In the genomic region with DNA sequence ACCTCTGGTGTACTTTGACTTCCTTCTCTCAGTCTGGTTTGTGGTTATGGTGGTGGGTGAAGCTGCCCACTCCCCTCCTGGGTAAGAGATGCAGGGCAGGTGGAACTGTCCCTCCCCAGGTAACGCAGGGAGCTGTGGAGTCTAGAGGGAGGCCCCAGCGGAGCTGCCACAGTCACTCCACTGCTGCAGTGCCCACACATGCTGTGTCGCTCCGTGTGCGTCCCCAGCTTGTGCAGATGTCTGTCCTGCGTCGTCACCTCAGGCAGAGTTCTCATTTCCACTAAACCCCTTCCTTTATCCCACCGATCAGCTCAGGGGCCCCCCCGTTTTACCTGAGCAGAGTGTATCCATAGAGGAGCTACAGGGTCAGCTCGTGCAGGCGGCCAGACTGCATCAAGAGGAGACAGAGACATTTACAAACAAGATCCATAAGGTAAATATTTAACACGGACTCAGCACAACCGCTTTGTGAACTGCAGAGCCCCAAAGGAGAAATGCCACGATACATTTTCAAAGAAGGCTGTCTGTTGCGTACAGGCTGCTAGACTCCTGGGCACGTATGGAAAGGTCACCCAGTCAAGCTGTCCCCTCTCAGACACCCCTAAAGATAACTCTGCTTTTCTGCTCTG, we compare ENCODE assay signal across 16 cellular contexts.
A peak's percentile ranks its signal among the peaks of the same experiment; 100 is the strongest.
DNase-seq lines count a peak whose midpoint lies in the region; ATAC-seq, FAIRE-seq and TF ChIP-seq lines count a peak whose summit lies in the region.
"Had no signal": no experiment of that assay in that cellular context is flagged by ENCODE, and none has a peak within 500 bp of the region (broad histone marks: within the 10 kb centered on the region; RNA-seq: fewer than 3 reads in every experiment).

No MANE protein-coding gene starts in this region.

- H3K9ac ChIP-seq in H9 (ENCODE audit: extremely low read depth, insufficient read length, low read length) (peak overlapping the region; percentile 11), neuronal stem cell (ENCODE audit: low read depth, low read length, poor library complexity) (peak overlapping the region; percentile 55)

- H2BK120ac ChIP-seq in H9 (ENCODE audit: low read depth, low read length, poor library complexity, severe bottlenecking) (no peak overlapping the region), neuronal stem cell (ENCODE audit: low read depth, low read length) (no peak overlapping the region)

- no peak overlapping the region for H4K91ac ChIP-seq in H9 (ENCODE audit: insufficient read length, low read depth, low read length)
- no peak overlapping the region for H4K91ac ChIP-seq in neuronal stem cell (ENCODE audit: low read depth, low read length, poor library complexity)

- H3K27ac ChIP-seq in A549, result peak overlapping the region; percentile 96 to 99
- no peak overlapping the region for H3K27ac ChIP-seq in H9 (ENCODE audit: insufficient read length, low read depth, low read length)
- no peak overlapping the region for H3K27ac ChIP-seq in neuronal stem cell (replicated peaks; ENCODE audit: low read length)
- peak overlapping the region in 1 of 59 donors; percentile 72 for H3K27ac ChIP-seq in dorsolateral prefrontal cortex

- TF ChIP-seq POLR2A in A549 (IDR thresholded peaks at IDR 0.05; ENCODE audit: low read length), result no peak

- H2AK5ac ChIP-seq in H9 (ENCODE audit: insufficient read length, low read length) (no peak overlapping the region), neuronal stem cell (ENCODE audit: low read depth, low read length) (peak overlapping the region; percentile 27)

- CTCF ChIA-PET in A549 (lab: Yijun Ruan, JAX), result interaction anchor here (1.2 to 1.7 kb wide), 3 partner anchors 9 to 137 kb away, joined by 3 to 5 read pairs (median 3); no protein-coding TSS in a partner anchor

- peaks cover 8 to 32% (median 31%) of the 10 kb centered on the region in 3 experiments; a peak in 6 of 7 replicates for H3K36me3 Mint-ChIP-seq in H9 (ENCODE audit: insufficient read depth in 1 of 3, low read depth in 3 of 3)
- H3K36me3 Mint-ChIP-seq in chondrocyte (ENCODE audit: low read depth), result peaks cover 20% of the 10 kb centered on the region
- H3K36me3 Mint-ChIP-seq in natural killer cell treated with Interleukin-12 subunit alpha and Interleukin-12 subunit beta and Interleukin-15 and Interleukin-18, amount 100 ng/mL, for 72 hours, result no peaks in the 10 kb centered on the region
- H3K36me3 Mint-ChIP-seq: CD8-positive, alpha-beta T cell had no signal

- no peak overlapping the region for H3K56ac ChIP-seq in H9 (ENCODE audit: insufficient read length, low read depth, low read length)

- FAIRE-seq in A549 (lab: Jason Lieb, UNC), result no peak
- FAIRE-seq: A204.1, H54 had no signal

- no peaks in the 10 kb centered on the region for H3K9me3 Mint-ChIP-seq in H9
- no peaks in the 10 kb centered on the region for H3K9me3 Mint-ChIP-seq in chondrocyte (ENCODE audit: low read depth)
- no peaks in the 10 kb centered on the region for H3K9me3 Mint-ChIP-seq in natural killer cell treated with Interleukin-12 subunit alpha and Interleukin-12 subunit beta and Interleukin-15 and Interleukin-18, amount 100 ng/mL, for 72 hours
- H3K9me3 Mint-ChIP-seq: CD8-positive, alpha-beta T cell; IgD-negative memory B cell had no signal

- H3K23ac ChIP-seq in H9 (ENCODE audit: insufficient read length, low read depth, low read length) (no peak overlapping the region), neuronal stem cell (ENCODE audit: low read depth, low read length, poor library complexity) (no peak overlapping the region)

- no peak overlapping the region for H2BK20ac ChIP-seq in H9 (ENCODE audit: low read depth, low read length, poor library complexity, severe bottlenecking)

- H3K79me1 ChIP-seq in H9 (ENCODE audit: insufficient read depth, low read depth, low read length, poor library complexity, severe bottlenecking) (no peaks in the 10 kb centered on the region), neuronal stem cell (ENCODE audit: low read depth, low read length) (no peaks in the 10 kb centered on the region)

- H3T11ph ChIP-seq in H9 (ENCODE audit: low read length), result no peak overlapping the region

- H3K14ac ChIP-seq in H9 (ENCODE audit: insufficient read depth, low read length) (no peak overlapping the region), neuronal stem cell (ENCODE audit: low read length) (no peak overlapping the region)

- H3K4me2 ChIP-seq in A549 (peak overlapping the region; percentile 65), H9 (ENCODE audit: insufficient read depth, insufficient read length, low read length) (no peak overlapping the region), neuronal stem cell (ENCODE audit: insufficient read depth, low read length, poor library complexity, severe bottlenecking) (no peak overlapping the region)

- H3K4ac ChIP-seq in H9 (ENCODE audit: low read depth, low read length), result no peak overlapping the region
- peak overlapping the region; percentile 20 for H3K4ac ChIP-seq in neuronal stem cell (ENCODE audit: low read length)

- TF ChIP-seq EP300 in A549 (IDR thresholded peaks at IDR 0.05), result no peak

- peaks cover 0 to 5% of the 10 kb centered on the region in 2 donors for H3K36me3 ChIP-seq in neuronal stem cell (replicated peaks in 1 of 2; ENCODE audit: control insufficient read depth in 2 of 2, insufficient read depth in 2 of 2, low read length in 2 of 2)

- no peaks in the 10 kb centered on the region for H3K27me3 Mint-ChIP-seq in H9 (ENCODE audit: low read depth)
- no peaks in the 10 kb centered on the region for H3K27me3 Mint-ChIP-seq in chondrocyte (ENCODE audit: low read depth)
- peaks cover 19 to 20% of the 10 kb centered on the region in 2 donors for H3K27me3 Mint-ChIP-seq in natural killer cell treated with Interleukin-12 subunit alpha and Interleukin-12 subunit beta and Interleukin-15 and Interleukin-18, amount 100 ng/mL, for 72 hours
- H3K27me3 Mint-ChIP-seq: IgD-negative memory B cell had no signal

- no peak for TF ChIP-seq CTCF in A549 (IDR thresholded peaks at IDR 0.05)
- TF ChIP-seq CTCF in H9 (conservative IDR thresholded peaks at IDR 0.05), result no peak
- no peak for TF ChIP-seq CTCF in chondrocyte (IDR thresholded peaks at IDR 0.05)
- TF ChIP-seq CTCF in dorsolateral prefrontal cortex (IDR thresholded peaks at IDR 0.05 in 54 of 56, conservative IDR thresholded peaks at IDR 0.05 in 2 of 56; ENCODE audit: low read depth in 1 of 56, partially characterized antibody in 56 of 56), result no peak

- WGBS in A549 (ENCODE audit: missing lambda C conversion rate), result 46% methylated on average over 16 of the region's 16 CpGs
- no CpG with 5 or more reads among the region's 16 CpGs for WGBS in H9 (ENCODE audit: extremely low coverage, insufficient read length, low lambda C conversion rate)
- no CpG with 5 or more reads among the region's 16 CpGs for WGBS in neuronal stem cell (ENCODE audit: extremely low coverage in 2 of 2, insufficient read length in 2 of 2, insufficient replicate concordance in 1 of 2), 2 donors

- H3K4me3 Mint-ChIP-seq in H9 (no peak overlapping the region; a peak in 1 of 5 replicates), chondrocyte (ENCODE audit: unreplicated experiment) (no peak overlapping the region)
- H3K4me3 Mint-ChIP-seq in natural killer cell treated with Interleukin-12 subunit alpha and Interleukin-12 subunit beta and Interleukin-15 and Interleukin-18, amount 100 ng/mL, for 72 hours, result no peak overlapping the region
- H3K4me3 Mint-ChIP-seq: CD8-positive, alpha-beta T cell; IgD-negative memory B cell had no signal

- no peaks in the 10 kb centered on the region for H3K27me3 ChIP-seq in H9 (ENCODE audit: insufficient read depth, low read length)
- no peaks in the 10 kb centered on the region for H3K27me3 ChIP-seq in neuronal stem cell (ENCODE audit: control insufficient read depth in 3 of 3, insufficient read depth in 3 of 3, low read depth in 1 of 3, low read length in 3 of 3)
- H3K27me3 ChIP-seq in dorsolateral prefrontal cortex, result no peaks in the 10 kb centered on the region

- POLR2A ChIA-PET in A549 (lab: Yijun Ruan, JAX), result no interaction called here

- no peak overlapping the region for H2AFZ ChIP-seq in H9 (ENCODE audit: low read length)
- H2AFZ ChIP-seq in neuronal stem cell (ENCODE audit: low read length), result no peak overlapping the region

- H4K5ac ChIP-seq in H9 (ENCODE audit: insufficient read length, low read depth, low read length), result no peak overlapping the region

- no peaks in the 10 kb centered on the region for H4K20me1 ChIP-seq in H9 (ENCODE audit: control insufficient read depth, insufficient read depth, insufficient read length)

- H3K4me1 Mint-ChIP-seq in H9 (peaks cover 59 to 70% of the 10 kb centered on the region in 2 experiments), chondrocyte (ENCODE audit: low read depth) (peaks cover 48% of the 10 kb centered on the region)
- no peaks in the 10 kb centered on the region for H3K4me1 Mint-ChIP-seq in natural killer cell treated with Interleukin-12 subunit alpha and Interleukin-12 subunit beta and Interleukin-15 and Interleukin-18, amount 100 ng/mL, for 72 hours (ENCODE audit: low read depth in 2 of 2)

- intact Hi-C loops in dorsolateral prefrontal cortex (cut with DNase I), result loop anchor here in 1 of 2 donors (10.0 kb wide), 1 partner anchor 192 kb away; no protein-coding TSS in a partner anchor

- peak overlapping the region; percentile 18 to 85 (median 82) for H3K27ac Mint-ChIP-seq in H9
- H3K27ac Mint-ChIP-seq in chondrocyte (ENCODE audit: unreplicated experiment), result peak overlapping the region; percentile 13
- H3K27ac Mint-ChIP-seq in natural killer cell treated with Interleukin-12 subunit alpha and Interleukin-12 subunit beta and Interleukin-15 and Interleukin-18, amount 100 ng/mL, for 72 hours, result no peak overlapping the region
- H3K27ac Mint-ChIP-seq: CD8-positive, alpha-beta T cell had no signal

- H3K79me2 ChIP-seq in H9 (ENCODE audit: insufficient read depth, low read length), result no peaks in the 10 kb centered on the region

- H2BK12ac ChIP-seq in H9 (ENCODE audit: insufficient read length, low read depth, low read length) (no peak overlapping the region), neuronal stem cell (ENCODE audit: low read length) (peak overlapping the region; percentile 59)

- H3K18ac ChIP-seq in H9 (ENCODE audit: insufficient read length, low read depth, low read length) (peak overlapping the region; percentile 34), neuronal stem cell (ENCODE audit: low read length) (peak overlapping the region; percentile 88)

- H2BK15ac ChIP-seq in H9 (ENCODE audit: low read depth, low read length), result no peak overlapping the region
- peak overlapping the region; percentile 1 for H2BK15ac ChIP-seq in neuronal stem cell (ENCODE audit: low read length)

- TF ChIP-seq RAD21 in A549 (conservative IDR thresholded peaks at IDR 0.05 in 1 of 2, IDR thresholded peaks at IDR 0.05 in 1 of 2), result no peak

- H3K4me1 ChIP-seq in A549, result peaks cover 71% of the 10 kb centered on the region
- peaks cover 23% of the 10 kb centered on the region; the same call in 1 of the 2 replicates for H3K4me1 ChIP-seq in H9 (ENCODE audit: insufficient read depth, low read length)
- H3K4me1 ChIP-seq in neuronal stem cell (ENCODE audit: control insufficient read depth in 2 of 2, insufficient read depth in 1 of 2, low read depth in 1 of 2, low read length in 2 of 2), result peaks cover 31 to 32% of the 10 kb centered on the region in 2 donors

- ATAC-seq in A549 (peak in 1 of 2 experiments; percentile 7; a peak in 2 of 6 replicates), GM19467 (IDR thresholded peaks at IDR 0.05; ENCODE audit: unreplicated experiment) (no peak)
- ATAC-seq in natural killer cell treated with Interleukin-12 subunit alpha and Interleukin-12 subunit beta and Interleukin-15 and Interleukin-18, amount 100 ng/mL, for 72 hours, result no peak
- ATAC-seq: CD8-positive, alpha-beta T cell had no signal

- no peak overlapping the region for H2BK5ac ChIP-seq in H9 (ENCODE audit: insufficient read length, low read length)
- no peak overlapping the region for H2BK5ac ChIP-seq in neuronal stem cell (ENCODE audit: low read length)

- H3K9me3 ChIP-seq in A549 (no peaks in the 10 kb centered on the region), H9 (ENCODE audit: control insufficient read depth, low read depth, low read length) (no peaks in the 10 kb centered on the region), neuronal stem cell (replicated peaks in 1 of 2; ENCODE audit: control insufficient read depth in 2 of 2, insufficient read depth in 1 of 2, low read depth in 1 of 2, low read length in 2 of 2) (no peaks in the 10 kb centered on the region)

- DNase-seq in A549 (ENCODE audit: low read depth in 1 of 2, low spot score in 1 of 2) (no peak), H9 (no peak), chondrocyte (ENCODE audit: low spot score) (no peak), neuronal stem cell (ENCODE audit: low spot score) (no peak), dorsolateral prefrontal cortex (no peak), COLO829 (ENCODE audit: low spot score) (no peak)
- DNase-seq in natural killer cell treated with Interleukin-12 subunit alpha and Interleukin-12 subunit beta and Interleukin-15 and Interleukin-18, amount 100 ng/mL, for 72 hours (ENCODE audit: low spot score), result no peak
- DNase-seq: AML-193; CD8-positive, alpha-beta T cell; NCI-H2081; NCI-H510A treated with DMSO at 0.1 percent for 48 hours; SIG-M5 had no signal

- no peak overlapping the region for H3K4me3 ChIP-seq in A549
- no peak overlapping the region for H3K4me3 ChIP-seq in neuronal stem cell (ENCODE audit: low read length in 2 of 2)
- H3K4me3 ChIP-seq in dorsolateral prefrontal cortex, result no peak overlapping the region

- H3K23me2 ChIP-seq in H9 (ENCODE audit: insufficient read length, low read depth, low read length, poor library complexity, severe bottlenecking), result no peaks in the 10 kb centered on the region

- H4K8ac ChIP-seq in H9 (replicated peaks; ENCODE audit: insufficient read length, low read depth, low read length) (no peak overlapping the region), neuronal stem cell (ENCODE audit: low read depth, low read length) (no peak overlapping the region)

Comparison
In these comparisons a context has a peak if more than half of its experiments do, and no peak if none do; other contexts are left out.
1. H3K27ac ChIP-seq: peak in A549 (2 of 2); none in H9 (single experiment) and neuronal stem cell (single experiment).
2. H3K27ac Mint-ChIP-seq: peak in H9 (3 of 3) and chondrocyte (single experiment); none in natural killer cell treated with Interleukin-12 subunit alpha and Interleukin-12 subunit beta and Interleukin-15 and Interleukin-18, amount 100 ng/mL, for 72 hours (0 of 2).